Comparison of ENCODE assay signal across 22 cellular contexts in the genomic region with DNA sequence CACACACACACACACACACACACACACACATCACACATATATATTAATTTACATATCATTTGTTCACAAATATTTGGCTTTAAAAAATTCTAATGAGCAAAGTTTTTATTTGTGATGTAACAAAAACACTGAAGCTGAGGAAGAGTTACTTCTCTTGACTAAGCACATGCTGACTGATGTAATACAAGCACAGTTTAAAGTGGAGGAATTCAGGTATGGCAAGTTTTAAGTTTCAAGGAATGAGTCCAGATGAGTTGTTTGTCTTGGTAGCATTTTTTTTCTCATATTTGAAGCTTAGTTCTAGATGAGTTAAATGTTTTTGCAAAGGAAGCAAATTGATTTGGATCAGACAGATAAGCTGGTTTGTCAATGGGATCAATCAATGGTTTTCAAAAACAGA. TPM values are rescaled to one million over a fixed set of nuclear protein-coding genes. Genes with fewer than 3 reads are reported as not detected.
DNase-seq lines count a peak whose midpoint lies in the region; ATAC-seq, FAIRE-seq and TF ChIP-seq lines count a peak whose summit lies in the region.
"Had no signal": no experiment of that assay in that cellular context is flagged by ENCODE, and none has a peak within 500 bp of the region (broad histone marks: within the 10 kb centered on the region; RNA-seq: fewer than 3 reads in every experiment).

No MANE protein-coding gene starts in this region.

- H3K36me3 Mint-ChIP-seq in astrocyte (ENCODE audit: low read depth, unreplicated experiment) (no peaks in the 10 kb centered on the region), mesothelial cell of epicardium (peaks cover 6% of the 10 kb centered on the region)
- H3K36me3 Mint-ChIP-seq: CD4-positive, CD25-positive, alpha-beta regulatory T cell had no signal

- H3K9me3 Mint-ChIP-seq in astrocyte (ENCODE audit: unreplicated experiment) (no peaks in the 10 kb centered on the region), mesothelial cell of epicardium (no peaks in the 10 kb centered on the region)
- H3K9me3 Mint-ChIP-seq: CD4-positive, CD25-positive, alpha-beta regulatory T cell had no signal

- no peak for TF ChIP-seq POLR2A in sigmoid colon (IDR thresholded peaks at IDR 0.05)
- no peak for TF ChIP-seq POLR2A in stomach (IDR thresholded peaks at IDR 0.05)

- H3K36me3 ChIP-seq in astrocyte (ENCODE audit: insufficient read depth, low read length) (peaks cover 3% of the 10 kb centered on the region), sigmoid colon (no peaks in the 10 kb centered on the region), stomach (no peaks in the 10 kb centered on the region)
- H3K36me3 ChIP-seq: HAP-1, MG63 had no signal

- H3K9me3 ChIP-seq in astrocyte (ENCODE audit: insufficient read depth, low read depth, low read length) (no peaks in the 10 kb centered on the region), sigmoid colon (no peaks in the 10 kb centered on the region), stomach (no peaks in the 10 kb centered on the region)
- H3K9me3 ChIP-seq: HAP-1, MG63 had no signal

- H4K20me1 ChIP-seq in astrocyte (ENCODE audit: insufficient read depth, low read length), result no peaks in the 10 kb centered on the region

- no peak overlapping the region for H3K9ac ChIP-seq in astrocyte (ENCODE audit: low read length)

- DNase-seq in LNCaP clone FGC (ENCODE audit: low read depth), result peak; percentile 86
- DNase-seq in astrocyte (ENCODE audit: low read depth), result no peak
- peak; percentile 40 for DNase-seq in epithelial cell of prostate (ENCODE audit: low read depth, low spot score)
- DNase-seq in mesothelial cell of epicardium (ENCODE audit: low spot score in 2 of 2, unreplicated experiment in 2 of 2), result no peak
- DNase-seq in sigmoid colon, result no peak
- no peak for DNase-seq in stomach
- DNase-seq in NOMO-1 (lab: John Stamatoyannopoulos, UW; ENCODE audit: unreplicated experiment in 2 of 2), result no peak
- DNase-seq: CD4-positive, CD25-positive, alpha-beta regulatory T cell; DMS79; Karpas-422; MG63; NCI-H1417; NCI-H1694 treated with DMSO at 0.1 percent for 48 hours; NCI-H2081 treated with DMSO at 0.1 percent for 48 hours; NCI-H2171 treated with DMSO at 0.1 percent for 48 hours; NCI-H526; OCI-M1; RPMI8226; SHP77 had no signal

- H2AFZ ChIP-seq in astrocyte (ENCODE audit: low read depth, low read length), result no peak overlapping the region

- H3K27ac ChIP-seq in astrocyte (ENCODE audit: low read depth, low read length) (no peak overlapping the region), epithelial cell of prostate (peak overlapping the region; percentile 24), sigmoid colon (no peak overlapping the region), stomach (no peak overlapping the region)

- no peak overlapping the region for H3K4me2 ChIP-seq in astrocyte (ENCODE audit: low read length)

- no peak for ATAC-seq in GM18498 (IDR thresholded peaks at IDR 0.05; ENCODE audit: unreplicated experiment)
- ATAC-seq: SK-N-SH treated with all-trans-retinoic acid at 6 μM for 48 hours had no signal

- no peak for TF ChIP-seq EP300 in sigmoid colon (IDR thresholded peaks at IDR 0.05)
- TF ChIP-seq EP300 in stomach (IDR thresholded peaks at IDR 0.05), result no peak

- H3K27me3 ChIP-seq in astrocyte (ENCODE audit: insufficient read depth, low read length) (no peaks in the 10 kb centered on the region), sigmoid colon (no peaks in the 10 kb centered on the region), stomach (no peaks in the 10 kb centered on the region)
- H3K27me3 ChIP-seq: MG63 had no signal

- peaks cover 2% of the 10 kb centered on the region for H3K4me1 Mint-ChIP-seq in astrocyte (ENCODE audit: low read depth, unreplicated experiment)
- H3K4me1 Mint-ChIP-seq in mesothelial cell of epicardium, result peaks cover 15% of the 10 kb centered on the region
- H3K4me1 Mint-ChIP-seq: CD4-positive, CD25-positive, alpha-beta regulatory T cell had no signal

- no peak for TF ChIP-seq CTCF in LNCaP clone FGC (IDR thresholded peaks at IDR 0.05; ENCODE audit: control insufficient read depth, extremely low read depth, insufficient read depth)
- TF ChIP-seq CTCF in astrocyte (IDR thresholded peaks at IDR 0.05; ENCODE audit: insufficient read depth, low read depth, low read length), result no peak
- TF ChIP-seq CTCF in mesothelial cell of epicardium (IDR thresholded peaks at IDR 0.05; ENCODE audit: unreplicated experiment), result no peak
- no peak for TF ChIP-seq CTCF in sigmoid colon (IDR thresholded peaks at IDR 0.05)
- TF ChIP-seq CTCF in stomach (IDR thresholded peaks at IDR 0.05), result no peak

- intact Hi-C loops in sigmoid colon (cut with DNase I) (no loop called here), stomach (cut with DNase I; ENCODE audit: low total_unique reads) (no loop called here)

- no peak overlapping the region for H3K4me3 Mint-ChIP-seq in astrocyte (ENCODE audit: unreplicated experiment)
- H3K4me3 Mint-ChIP-seq in mesothelial cell of epicardium, result no peak overlapping the region
- H3K4me3 Mint-ChIP-seq: CD4-positive, CD25-positive, alpha-beta regulatory T cell had no signal

- H3K27ac Mint-ChIP-seq in astrocyte (ENCODE audit: unreplicated experiment) (peak overlapping the region; percentile 36), mesothelial cell of epicardium (peak overlapping the region; percentile 85)
- H3K27ac Mint-ChIP-seq: CD4-positive, CD25-positive, alpha-beta regulatory T cell had no signal

- H3K4me3 ChIP-seq in LNCaP clone FGC (ENCODE audit: low read depth, low read length) (peak overlapping the region; percentile 18; the same call in 1 of the 2 replicates), astrocyte (ENCODE audit: insufficient read depth, low read depth, low read length) (no peak overlapping the region), sigmoid colon (no peak overlapping the region), stomach (no peak overlapping the region)
- H3K4me3 ChIP-seq: HAP-1, MG63 had no signal

- H3K27me3 Mint-ChIP-seq in astrocyte (ENCODE audit: low read depth, unreplicated experiment) (no peaks in the 10 kb centered on the region), mesothelial cell of epicardium (ENCODE audit: low read depth) (no peaks in the 10 kb centered on the region)
- H3K27me3 Mint-ChIP-seq: CD4-positive, CD25-positive, alpha-beta regulatory T cell had no signal

- FAIRE-seq in astrocyte (lab: Jason Lieb, UNC), result no peak

- H3K79me2 ChIP-seq in astrocyte (ENCODE audit: insufficient read depth, low read length), result no peaks in the 10 kb centered on the region

- H3K4me1 ChIP-seq in astrocyte (ENCODE audit: insufficient read depth, low read length) (no peaks in the 10 kb centered on the region), sigmoid colon (no peaks in the 10 kb centered on the region), stomach (no peaks in the 10 kb centered on the region)
- H3K4me1 ChIP-seq: HAP-1 had no signal

RNA-seq across cellular contexts. Expression of gene CALCRL, which starts 20.2 kb away (rescaled TPM):
- 4.3 and 6.5 TPM in 2 replicates for total RNA-seq in astrocyte
- 3.1 to 4.5 TPM (median 3.3 TPM) in 3 replicates for total RNA-seq in mesothelial cell of epicardium
- 10 to 100 TPM; 13.5 to 26.0 (median 18.5) TPM for total RNA-seq in sigmoid colon
- 1 to 10 TPM in 2 of 3 donors, under 1 TPM in 1; 0.46 to 4.1 (median 1.8) TPM for polyA plus RNA-seq in sigmoid colon
- total RNA-seq in stomach, result 10 to 100 TPM in 2 of 5 donors, 1 to 10 TPM in 3; 2.3 to 88.3 (median 5.3) TPM
- polyA plus RNA-seq in stomach, result 1 to 10 TPM; 1.6 to 2.6 (median 2.0) TPM

Comparison
In these comparisons a context has a peak if more than half of its experiments do, and no peak if none do; other contexts are left out.
1. DNase-seq: peak in LNCaP clone FGC (single experiment) and epithelial cell of prostate (single experiment); none in astrocyte (single experiment), mesothelial cell of epicardium (0 of 2), sigmoid colon (single experiment), stomach (single experiment) and NOMO-1 (0 of 2).